ENCODE assay signal across 8 cellular contexts in the genomic region with DNA sequence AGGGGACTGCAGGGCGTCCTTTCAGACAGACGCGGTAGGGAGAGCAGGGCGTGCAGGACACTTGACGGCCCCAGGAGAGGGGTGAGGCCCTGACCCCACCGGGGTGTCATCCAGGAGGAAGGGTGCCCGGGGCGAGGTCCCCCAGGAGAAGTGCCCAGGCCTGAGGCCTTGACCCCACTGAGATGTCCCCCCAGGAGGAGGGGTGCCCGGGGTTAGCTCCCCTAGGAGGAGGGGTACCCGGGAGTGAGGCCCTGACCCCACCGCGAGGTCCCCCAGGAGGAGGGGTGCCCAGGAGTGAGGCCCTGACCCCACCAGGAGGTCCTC. TPM values are rescaled to one million over a fixed set of nuclear protein-coding genes. Genes with fewer than 3 reads are reported as not detected.
DNase-seq lines count a peak whose midpoint lies in the region; ATAC-seq and TF ChIP-seq lines count a peak whose summit lies in the region.

No MANE protein-coding gene starts in this region.

- DNase-seq in MCF 10A (ENCODE audit: unreplicated experiment) = no peak
- DNase-seq in mucosa of descending colon = no peak
- no peak for DNase-seq in GM13976 (ENCODE audit: low spot score)
- no peak for DNase-seq in posterior cingulate gyrus
- DNase-seq in stimulated activated CD4-positive, alpha-beta T cell treated with anti-CD3 and anti-CD28 coated beads, Interleukin-2, amount 100 ng/mL, for 48 hours = no peak
- no peak for DNase-seq in activated gamma-delta T cell treated with Interleukin-2 at 50 U/mL for 16 hours

- H3K27ac ChIP-seq in 22Rv1 = peak overlapping the region; percentile 78

- POLR2A ChIA-PET in MCF 10A (lab: Yijun Ruan, JAX) = interaction anchor here (0.6 kb wide), 1 partner anchor 12 kb away, joined by 3 read pairs; no protein-coding TSS in a partner anchor

- H3K9me3 ChIP-seq in mucosa of descending colon = no peaks in the 10 kb centered on the region

- H3K4me3 ChIP-seq in mucosa of descending colon = peak overlapping the region; percentile 42

- H3K36me3 ChIP-seq in mucosa of descending colon (ENCODE audit: low read depth) = no peaks in the 10 kb centered on the region

- no peaks in the 10 kb centered on the region for H3K27me3 Mint-ChIP-seq in MCF 10A (ENCODE audit: insufficient read depth, unreplicated experiment)

- in situ Hi-C loops in GM13976 (cut with MboI; ENCODE audit: low sequenced_read_pairs, unreplicated experiment) = no loop called here

- H3K27ac Mint-ChIP-seq in MCF 10A (ENCODE audit: low read depth, unreplicated experiment) = no peak overlapping the region

- H3K4me1 ChIP-seq in mucosa of descending colon (ENCODE audit: low read depth) = peaks cover 4% of the 10 kb centered on the region

- ATAC-seq in HG03159 (IDR thresholded peaks at IDR 0.05; ENCODE audit: unreplicated experiment) (peak; percentile 1), mucosa of descending colon (no peak)

- CTCF ChIA-PET in MCF 10A (lab: Yijun Ruan, JAX) = no interaction called here

- H3K4me1 Mint-ChIP-seq in MCF 10A (ENCODE audit: insufficient read depth, unreplicated experiment) = no peaks in the 10 kb centered on the region

- peaks cover 4% of the 10 kb centered on the region for H3K36me3 Mint-ChIP-seq in MCF 10A (ENCODE audit: insufficient read depth, unreplicated experiment)

- no TSS peak for BruUV-seq in MCF 10A (replicated peaks; lab: Mats Ljungman, UMichigan)

- no peaks in the 10 kb centered on the region for H3K9me3 Mint-ChIP-seq in MCF 10A (ENCODE audit: unreplicated experiment)

- no peak for TF ChIP-seq CTCF in 22Rv1 (IDR thresholded peaks at IDR 0.05)
- TF ChIP-seq CTCF in MCF 10A (IDR thresholded peaks at IDR 0.05; ENCODE audit: unreplicated experiment) = no peak
- TF ChIP-seq CTCF in mucosa of descending colon (IDR thresholded peaks at IDR 0.05) = no peak
- TF ChIP-seq CTCF in GM13976 (IDR thresholded peaks at IDR 0.05; ENCODE audit: borderline replicate concordance, control extremely low read depth, extremely low read depth, insufficient read depth, missing control alignments) = no peak

- peak overlapping the region; percentile 73 for H3K4me3 Mint-ChIP-seq in MCF 10A (ENCODE audit: unreplicated experiment)

- intact Hi-C loops in MCF 10A (cut with micrococcal nuclease) (no loop called here), mucosa of descending colon (cut with DNase I, micrococcal nuclease) (no loop called here), posterior cingulate gyrus (cut with DNase I) (no loop called here)

RNA-seq across cellular contexts. Expression of gene METRNL, which starts 27.2 kb away (rescaled TPM):
- total RNA-seq in MCF 10A (2022) (14.5 and 24.1 TPM in 2 replicates), mucosa of descending colon (100 to 1,000 TPM in 2 of 3 donors, 10 to 100 TPM in 1; 78.6 to 134 (median 116) TPM)
